Comparison of ENCODE assay signal across 20 cellular contexts in the genomic region with DNA sequence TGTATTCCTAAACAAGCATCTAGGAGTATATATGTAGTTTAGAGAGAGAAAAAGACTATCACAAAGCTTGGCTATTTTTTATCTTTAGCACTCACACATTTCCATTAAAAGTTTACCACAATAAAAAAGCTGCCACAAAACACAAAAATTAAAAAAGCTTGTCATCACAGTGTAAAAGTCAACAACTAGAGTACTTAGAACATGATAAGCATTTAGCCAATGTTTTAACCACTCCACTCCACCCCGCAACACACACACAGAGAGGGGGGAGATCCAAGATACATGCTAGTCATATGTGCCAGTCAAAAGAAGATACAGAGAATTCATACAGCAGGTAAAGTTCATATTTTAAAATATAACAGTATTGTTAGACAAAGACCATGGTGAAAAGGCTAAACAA.
"Had no signal": no experiment of that assay in that cellular context is flagged by ENCODE, and none has a peak within 500 bp of the region (broad histone marks: within the 10 kb centered on the region; RNA-seq: fewer than 3 reads in every experiment).

No MANE protein-coding gene starts in this region.

- H3K27ac ChIP-seq: cardiac muscle cell, ovary, right lobe of liver, stomach, WERI-Rb-1 had no signal

- ATAC-seq: right lobe of liver had no signal

- H3K4me3 Mint-ChIP-seq: activated naive CD8-positive, alpha-beta T cell treated with anti-CD3 and anti-CD28 coated beads for 36 hours; neural crest cell had no signal

- H3K36me3 ChIP-seq: cardiac muscle cell, ovary, right lobe of liver, stomach had no signal

- H3K27ac Mint-ChIP-seq: activated naive CD8-positive, alpha-beta T cell treated with anti-CD3 and anti-CD28 coated beads for 36 hours had no signal

- H3K9me3 ChIP-seq: ovary, right lobe of liver, stomach had no signal

- H3K4me1 Mint-ChIP-seq: neural crest cell had no signal

- H3K4me3 ChIP-seq: cardiac muscle cell, lung, ovary, right lobe of liver, stomach had no signal

- DNase-seq: activated CD4-positive, alpha-beta T cell treated with anti-CD3 and anti-CD28 coated beads for 1 hour; activated naive CD4-positive, alpha-beta T cell; activated naive CD8-positive, alpha-beta T cell treated with anti-CD3 and anti-CD28 coated beads for 36 hours; activated T-cell treated with anti-CD3 and anti-CD28 coated beads for 4 hours; amniotic stem cell; dermis blood vessel endothelial cell; effector memory CD4-positive, alpha-beta T cell; hippocampal formation; midbrain; ovary; right lobe of liver; small intestine; stimulated activated CD4-positive, alpha-beta T cell treated with anti-CD3 and anti-CD28 coated beads, Interleukin-15, amount 100 ng/mL, for 24 hours; stimulated activated CD4-positive, alpha-beta T cell treated with anti-CD3 and anti-CD28 coated beads, Interleukin-2, amount 100 ng/mL, for 48 hours; stomach; T-helper 2 cell; WERI-Rb-1 had no signal

- H3K4me1 ChIP-seq: right lobe of liver had no signal

- H3K27me3 Mint-ChIP-seq: activated naive CD8-positive, alpha-beta T cell treated with anti-CD3 and anti-CD28 coated beads for 36 hours had no signal

- H3K27me3 ChIP-seq: cardiac muscle cell, ovary, right lobe of liver, stomach had no signal
